Comparison of ENCODE assay signal across 14 cellular contexts in the genomic region with DNA sequence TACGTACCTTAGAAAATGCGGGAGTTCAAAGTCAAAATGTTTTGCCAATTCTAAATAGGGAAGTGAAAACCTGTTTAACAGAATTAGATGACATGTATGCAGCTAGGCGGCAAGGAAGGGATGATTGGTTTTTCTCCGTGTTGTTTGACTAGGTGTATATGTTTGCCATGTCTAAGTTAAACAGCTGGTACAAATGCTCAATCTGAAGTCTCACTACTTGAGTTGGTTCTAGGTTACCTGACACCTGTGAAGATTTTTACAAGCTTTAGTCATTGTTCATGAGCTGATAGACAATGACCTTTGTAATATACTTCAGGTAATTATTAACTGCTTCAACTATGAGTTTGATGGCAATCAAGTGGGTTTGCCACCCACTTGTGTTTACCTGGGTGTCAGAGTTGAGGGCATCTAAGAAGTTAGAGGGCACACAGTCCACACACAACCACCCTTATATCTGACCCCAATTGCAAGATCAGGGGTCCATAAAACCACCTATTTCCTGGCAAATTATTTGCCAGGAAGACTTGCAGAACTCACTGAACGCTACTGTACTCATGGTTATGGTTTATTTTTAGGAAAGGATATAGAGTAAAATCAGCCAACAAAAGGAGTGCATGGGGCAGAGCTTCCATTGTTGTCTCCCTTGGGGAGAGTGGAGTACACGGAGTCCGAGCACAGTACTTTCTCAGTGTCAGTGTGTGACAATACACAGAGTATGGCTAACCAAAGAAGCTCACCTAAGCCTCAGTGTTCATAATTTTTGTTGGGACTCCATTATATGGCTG.
A peak's percentile ranks its signal among the peaks of the same experiment; 100 is the strongest.
DNase-seq lines count a peak whose midpoint lies in the region; ATAC-seq, FAIRE-seq and TF ChIP-seq lines count a peak whose summit lies in the region.
"Had no signal": no experiment of that assay in that cellular context is flagged by ENCODE, and none has a peak within 500 bp of the region (broad histone marks: within the 10 kb centered on the region; RNA-seq: fewer than 3 reads in every experiment).

No MANE protein-coding gene starts in this region.

- H3K4me1 ChIP-seq in HUES48 (ENCODE audit: control insufficient read depth, insufficient read depth, low read length), result no peaks in the 10 kb centered on the region; the same call in 1 of the 2 replicates

- peak; percentile 30 for FAIRE-seq in islet of Langerhans (lab: Jason Lieb, UNC)
- FAIRE-seq in D721Med (lab: Jason Lieb, UNC), result no peak

- no peaks in the 10 kb centered on the region for H3K9me3 ChIP-seq in HUES48 (ENCODE audit: control insufficient read depth, insufficient read depth, low read length)

- H3K4me3 ChIP-seq in HUES48 (ENCODE audit: low read depth, low read length), result no peak overlapping the region

- ATAC-seq in GM19463 (IDR thresholded peaks at IDR 0.05; ENCODE audit: unreplicated experiment), result peak; percentile 83

- peaks cover 16% of the 10 kb centered on the region for H3K36me3 ChIP-seq in HUES48 (ENCODE audit: control insufficient read depth, insufficient read depth, low read length)

- TF ChIP-seq CTCF in D721Med (IDR thresholded peaks at IDR 0.05; ENCODE audit: insufficient read depth, missing control alignments), result no peak

- H3K27me3 ChIP-seq in HUES48 (ENCODE audit: control insufficient read depth, insufficient read depth, low read length), result no peaks in the 10 kb centered on the region

- peak overlapping the region; percentile 6 for H3K27ac ChIP-seq in HUES48 (ENCODE audit: low read depth, low read length)
- H3K27ac ChIP-seq: epithelial cell of prostate had no signal

- DNase-seq in COLO668 (lab: John Stamatoyannopoulos, UW; ENCODE audit: unreplicated experiment) (peak; percentile 58), activated T-cell treated with anti-CD3 and anti-CD28 coated beads for 4 hours (no peak), D721Med (ENCODE audit: insufficient read length, low spot score) (no peak), NCI-H187 (lab: John Stamatoyannopoulos, UW) (no peak), NCI-H748 (lab: John Stamatoyannopoulos, UW; ENCODE audit: unreplicated experiment) (no peak)
- DNase-seq: anterior cingulate cortex, islet precursor cell, KBM-7, NCI-H446, posterior cingulate gyrus had no signal

- no peak overlapping the region for H3K9ac ChIP-seq in HUES48 (ENCODE audit: low read depth, low read length)
